Comparison of ENCODE assay signal across 15 cellular contexts in genomic region chr12:124478416-124478815, GRCh38.
DNase-seq lines count a peak whose midpoint lies in the region; ATAC-seq and TF ChIP-seq lines count a peak whose summit lies in the region.
"Had no signal": no experiment of that assay in that cellular context is flagged by ENCODE, and none has a peak within 500 bp of the region (broad histone marks: within the 10 kb centered on the region; RNA-seq: fewer than 3 reads in every experiment).

No MANE protein-coding gene starts in this region.

- no peak overlapping the region for H3K4me2 ChIP-seq in mesendoderm (ENCODE audit: low read length)

- no peak overlapping the region for H2BK15ac ChIP-seq in mesendoderm (replicated peaks; ENCODE audit: low read depth)

- no peak overlapping the region for H3K23ac ChIP-seq in mesendoderm (ENCODE audit: low read length)

- H3K56ac ChIP-seq in mesendoderm (ENCODE audit: low read length), result no peak overlapping the region

- no peaks in the 10 kb centered on the region for H3K79me2 ChIP-seq in mesendoderm (ENCODE audit: control insufficient read depth, insufficient read depth, low read length)

- no peaks in the 10 kb centered on the region for H3K27me3 Mint-ChIP-seq in Calu3 (ENCODE audit: unreplicated experiment)
- H3K27me3 Mint-ChIP-seq in activated T-helper 1 cell treated with anti-CD3 and anti-CD28 coated beads, Interleukin-12 subunit alpha, Interleukin-12 subunit beta, Interleukin-2, Interleukin-4 antibody, amounts not matched to agents 30 ng/mL and 10 ng/mL and 1 ng/mL, durations not matched to agents 14 hours and 24 hours and 36 hours (ENCODE audit: insufficient read depth), result peaks cover 6% of the 10 kb centered on the region

- CTCF ChIA-PET in BJ (lab: Yijun Ruan, JAX) (interaction anchor here (0.6 kb wide), 1 partner anchor 15 kb away, joined by 4 read pairs; no protein-coding TSS in a partner anchor), Calu3 (lab: Charles Lee) (no interaction called here)

- H4K8ac ChIP-seq in mesendoderm (ENCODE audit: low read depth, low read length), result no peak overlapping the region

- H3K4me1 ChIP-seq in mesendoderm (ENCODE audit: control insufficient read depth, low read depth, low read length), result no peaks in the 10 kb centered on the region

- no peak overlapping the region for H2AK5ac ChIP-seq in mesendoderm (ENCODE audit: low read length)

- H3K27ac ChIP-seq in mesendoderm (ENCODE audit: low read depth, low read length), result no peak overlapping the region
- H3K27ac ChIP-seq: ovary, Peyer's patch had no signal

- peaks cover 14% of the 10 kb centered on the region for H3K79me1 ChIP-seq in mesendoderm (ENCODE audit: low read length)

- H3K4me3 ChIP-seq in BJ (ENCODE audit: low read depth, low read length), result no peak overlapping the region
- H3K4me3 ChIP-seq in mesendoderm (ENCODE audit: low read length), result no peak overlapping the region
- H3K4me3 ChIP-seq: heart right ventricle, K562, ovary, Peyer's patch had no signal

- peaks cover 71% of the 10 kb centered on the region for H3K36me3 Mint-ChIP-seq in Calu3 (ENCODE audit: insufficient read depth, unreplicated experiment)
- peaks cover 49% of the 10 kb centered on the region for H3K36me3 Mint-ChIP-seq in activated T-helper 1 cell treated with anti-CD3 and anti-CD28 coated beads, Interleukin-12 subunit alpha, Interleukin-12 subunit beta, Interleukin-2, Interleukin-4 antibody, amounts not matched to agents 30 ng/mL and 10 ng/mL and 1 ng/mL, durations not matched to agents 14 hours and 24 hours and 36 hours (ENCODE audit: low read depth)

- ATAC-seq in GM18511 (IDR thresholded peaks at IDR 0.05; ENCODE audit: unreplicated experiment), result no peak
- ATAC-seq: heart right ventricle, K562 had no signal

- peak overlapping the region; percentile 2 for H3K27ac Mint-ChIP-seq in Calu3 (ENCODE audit: unreplicated experiment)
- peak overlapping the region; percentile 7 for H3K27ac Mint-ChIP-seq in activated T-helper 1 cell treated with anti-CD3 and anti-CD28 coated beads, Interleukin-12 subunit alpha, Interleukin-12 subunit beta, Interleukin-2, Interleukin-4 antibody, amounts not matched to agents 30 ng/mL and 10 ng/mL and 1 ng/mL, durations not matched to agents 14 hours and 24 hours and 36 hours

- H4K5ac ChIP-seq in mesendoderm (ENCODE audit: low read length), result no peak overlapping the region

- H3K27me3 ChIP-seq in BJ (ENCODE audit: control insufficient read depth, insufficient read depth, low read length) (no peaks in the 10 kb centered on the region), mesendoderm (ENCODE audit: insufficient read depth, low read length, poor library complexity) (no peaks in the 10 kb centered on the region)
- H3K27me3 ChIP-seq: heart right ventricle, ovary, Peyer's patch had no signal

- peaks cover 27% of the 10 kb centered on the region for H3K4me1 Mint-ChIP-seq in Calu3 (ENCODE audit: low read depth, unreplicated experiment)
- peaks cover 23% of the 10 kb centered on the region for H3K4me1 Mint-ChIP-seq in activated T-helper 1 cell treated with anti-CD3 and anti-CD28 coated beads, Interleukin-12 subunit alpha, Interleukin-12 subunit beta, Interleukin-2, Interleukin-4 antibody, amounts not matched to agents 30 ng/mL and 10 ng/mL and 1 ng/mL, durations not matched to agents 14 hours and 24 hours and 36 hours (ENCODE audit: low read depth)

- intact Hi-C loops in Calu3 (cut with micrococcal nuclease; ENCODE audit: unreplicated experiment), result no loop called here
- intact Hi-C loops in activated T-helper 1 cell treated with anti-CD3 and anti-CD28 coated beads, Interleukin-12 subunit alpha, Interleukin-12 subunit beta, Interleukin-2, Interleukin-4 antibody, amounts not matched to agents 30 ng/mL and 10 ng/mL and 1 ng/mL, durations not matched to agents 14 hours and 24 hours and 36 hours (cut with micrococcal nuclease), result no loop called here

- no peak overlapping the region for H3K18ac ChIP-seq in mesendoderm (ENCODE audit: low read length)

- no peak overlapping the region for H3K4ac ChIP-seq in mesendoderm (ENCODE audit: low read depth, low read length)

- no peak overlapping the region for H3K9ac ChIP-seq in mesendoderm (ENCODE audit: low read length)

- H2BK5ac ChIP-seq in mesendoderm (ENCODE audit: low read length), result no peak overlapping the region

- peak; percentile 21 for TF ChIP-seq CTCF in BJ (IDR thresholded peaks at IDR 0.05; ENCODE audit: insufficient read depth, low read depth, low read length)
- TF ChIP-seq CTCF in Calu3 (IDR thresholded peaks at IDR 0.05; ENCODE audit: unreplicated experiment), result no peak

- BruUV-seq in Calu3 (replicated peaks; lab: Mats Ljungman, UMichigan), result TSS peak; percentile 35

- no peak overlapping the region for H3K4me3 Mint-ChIP-seq in Calu3 (ENCODE audit: low read depth, unreplicated experiment)
- H3K4me3 Mint-ChIP-seq in activated T-helper 1 cell treated with anti-CD3 and anti-CD28 coated beads, Interleukin-12 subunit alpha, Interleukin-12 subunit beta, Interleukin-2, Interleukin-4 antibody, amounts not matched to agents 30 ng/mL and 10 ng/mL and 1 ng/mL, durations not matched to agents 14 hours and 24 hours and 36 hours, result no peak overlapping the region

- no peak overlapping the region for H2BK120ac ChIP-seq in mesendoderm (ENCODE audit: low read depth, low read length)

- H3K36me3 ChIP-seq in BJ (ENCODE audit: control insufficient read depth, insufficient read depth, low read length) (peaks cover 23% of the 10 kb centered on the region), mesendoderm (ENCODE audit: control insufficient read depth, insufficient read depth, low read length) (no peaks in the 10 kb centered on the region)
- H3K36me3 ChIP-seq: ovary had no signal

- peaks cover 6% of the 10 kb centered on the region for H3K9me3 Mint-ChIP-seq in Calu3 (ENCODE audit: low read depth, unreplicated experiment)
- peaks cover 25% of the 10 kb centered on the region for H3K9me3 Mint-ChIP-seq in activated T-helper 1 cell treated with anti-CD3 and anti-CD28 coated beads, Interleukin-12 subunit alpha, Interleukin-12 subunit beta, Interleukin-2, Interleukin-4 antibody, amounts not matched to agents 30 ng/mL and 10 ng/mL and 1 ng/mL, durations not matched to agents 14 hours and 24 hours and 36 hours

- POLR2A ChIA-PET in BJ (lab: Charles Lee), result no interaction called here

- no peak for DNase-seq in BJ (ENCODE audit: low read depth)
- no peak for DNase-seq in Calu3
- DNase-seq in activated T-helper 1 cell treated with anti-CD3 and anti-CD28 coated beads, Interleukin-12 subunit alpha, Interleukin-12 subunit beta, Interleukin-2, Interleukin-4 antibody, amounts not matched to agents 30 ng/mL and 10 ng/mL and 1 ng/mL, durations not matched to agents 14 hours and 24 hours and 36 hours (ENCODE audit: low spot score), result no peak
- peak; percentile 37 for DNase-seq in mesendoderm
- no peak for DNase-seq in DMS153 (lab: John Stamatoyannopoulos, UW)
- DNase-seq in Ammon's horn (ENCODE audit: low spot score), result no peak
- DNase-seq in NCI-H2081 treated with DMSO at 0.1 percent for 48 hours (lab: John Stamatoyannopoulos, UW), result no peak
- DNase-seq: midbrain, NCI-H1092, NCI-H748 treated with DMSO at 0.1 percent for 48 hours, Peyer's patch had no signal

- no CpG with 5 or more reads among the region's 9 CpGs for WGBS in mesendoderm (ENCODE audit: extremely low coverage, insufficient coverage, low lambda C conversion rate)
